18 cellular contexts compared by ENCODE assay signal in the genomic region with DNA sequence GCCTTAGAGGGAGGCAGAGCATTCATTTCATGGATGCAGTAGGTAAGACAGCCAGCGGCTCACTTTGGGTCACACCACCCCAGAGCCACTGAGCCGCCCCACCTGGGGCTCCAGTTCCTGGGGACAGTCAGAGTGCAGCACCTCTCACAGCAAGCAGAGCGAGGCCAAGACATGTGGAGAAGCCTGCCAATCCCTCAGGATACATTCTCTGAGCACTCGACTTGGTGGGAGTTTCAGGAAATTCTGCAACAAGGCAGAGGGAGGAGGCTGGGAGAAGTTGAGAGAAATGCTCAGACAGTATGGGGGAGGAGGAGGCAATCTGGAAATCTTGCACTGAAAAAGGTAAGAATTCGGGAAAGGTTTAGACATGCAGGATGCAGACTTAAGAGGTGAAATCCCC.
DNase-seq lines count a peak whose midpoint lies in the region; ATAC-seq and TF ChIP-seq lines count a peak whose summit lies in the region.
"Had no signal": no experiment of that assay in that cellular context is flagged by ENCODE, and none has a peak within 500 bp of the region (broad histone marks: within the 10 kb centered on the region; RNA-seq: fewer than 3 reads in every experiment).

No MANE protein-coding gene starts in this region.

- H3K79me2 ChIP-seq in trophoblast cell (ENCODE audit: control insufficient read depth, insufficient read depth, low read length, poor library complexity) = no peaks in the 10 kb centered on the region

- peaks cover 65% of the 10 kb centered on the region for H3K27me3 ChIP-seq in HUES64 (ENCODE audit: insufficient read depth, low read length)
- no peaks in the 10 kb centered on the region for H3K27me3 ChIP-seq in trophoblast cell (ENCODE audit: insufficient read depth, low read length)
- H3K27me3 ChIP-seq: BE2C, thyroid gland had no signal

- H3K4me3 ChIP-seq in HUES64 (ENCODE audit: low read length) = peak overlapping the region; percentile 37
- H3K4me3 ChIP-seq in coronary artery = peak overlapping the region; percentile 43
- no peak overlapping the region for H3K4me3 ChIP-seq in trophoblast cell (ENCODE audit: low read depth, low read length)
- H3K4me3 ChIP-seq: psoas muscle, thyroid gland had no signal

- H3K9ac ChIP-seq in HUES64 (ENCODE audit: low read depth, low read length) (peak overlapping the region; percentile 49; the same call in 1 of the 2 replicates), trophoblast cell (ENCODE audit: low read length) (no peak overlapping the region)

- H2BK5ac ChIP-seq in trophoblast cell (ENCODE audit: low read depth, low read length, poor library complexity) = peak overlapping the region; percentile 85

- no peak overlapping the region for H2AK5ac ChIP-seq in trophoblast cell (ENCODE audit: low read length)

- H3K4ac ChIP-seq in trophoblast cell (ENCODE audit: low read depth, low read length) = no peak overlapping the region

- H3K27ac Mint-ChIP-seq in glutamatergic neuron (ENCODE audit: unreplicated experiment) = no peak overlapping the region
- H3K27ac Mint-ChIP-seq in activated T-helper 17 cell treated with anti-CD3 and anti-CD28 coated beads, Interleukin-2, amount 50 U/mL, for 72 hours = no peak overlapping the region
- H3K27ac Mint-ChIP-seq: activated naive CD4-positive, alpha-beta T cell treated with anti-CD3 and anti-CD28 coated beads, Interleukin-2, amount 50 U/mL, for 72 hours; T-helper 1 cell treated with Interleukin-12 subunit alpha and Interleukin-12 subunit beta and Interleukin-4 antibody, amounts not matched to agents 30 μg/mL and 1 μg/mL, for 36 hours had no signal

- no peak overlapping the region for H4K12ac ChIP-seq in trophoblast cell (ENCODE audit: low read depth, low read length)

- ATAC-seq in activated T-helper 17 cell treated with anti-CD3 and anti-CD28 coated beads, Interleukin-2, amount 50 U/mL, for 72 hours (replicated peaks) = no peak
- ATAC-seq: activated CD4-positive, CD25-positive, alpha-beta regulatory T cell treated with anti-CD3 and anti-CD28 coated beads, Interleukin-2, amount 50 U/mL, for 24 hours; activated naive CD4-positive, alpha-beta T cell treated with anti-CD3 and anti-CD28 coated beads, Interleukin-2, amount 50 U/mL, for 72 hours; Panc1 had no signal

- H3K4me2 ChIP-seq in trophoblast cell (ENCODE audit: low read length) = peak overlapping the region; percentile 55

- 27% methylated on average over 5 of the region's 5 CpGs for WGBS in HUES64
- WGBS in trophoblast cell (ENCODE audit: extremely low coverage, insufficient coverage, insufficient read length) = no CpG with 5 or more reads among the region's 5 CpGs

- no peak for TF ChIP-seq CTCF in coronary artery (IDR thresholded peaks at IDR 0.05)
- TF ChIP-seq CTCF in glutamatergic neuron (IDR thresholded peaks at IDR 0.05; ENCODE audit: partially characterized antibody, unreplicated experiment) = no peak

- peak overlapping the region; percentile 88 for H4K91ac ChIP-seq in trophoblast cell (ENCODE audit: low read depth, low read length)

- H3K27me3 Mint-ChIP-seq in glutamatergic neuron (ENCODE audit: unreplicated experiment) = peaks cover 5% of the 10 kb centered on the region
- H3K27me3 Mint-ChIP-seq in activated T-helper 17 cell treated with anti-CD3 and anti-CD28 coated beads, Interleukin-2, amount 50 U/mL, for 72 hours = peaks cover 3% of the 10 kb centered on the region

- no peaks in the 10 kb centered on the region for H3K36me3 Mint-ChIP-seq in glutamatergic neuron (ENCODE audit: unreplicated experiment)
- no peaks in the 10 kb centered on the region for H3K36me3 Mint-ChIP-seq in activated T-helper 17 cell treated with anti-CD3 and anti-CD28 coated beads, Interleukin-2, amount 50 U/mL, for 72 hours (ENCODE audit: low read depth)
- H3K36me3 Mint-ChIP-seq: activated naive CD4-positive, alpha-beta T cell treated with anti-CD3 and anti-CD28 coated beads, Interleukin-2, amount 50 U/mL, for 72 hours had no signal

- H2AFZ ChIP-seq in trophoblast cell (ENCODE audit: insufficient read depth, low read length, poor library complexity) = peak overlapping the region; percentile 50

- no peak for DNase-seq in coronary artery (ENCODE audit: low spot score)
- peak; percentile 58 for DNase-seq in islet precursor cell
- no peak for DNase-seq in trophoblast cell
- no peak for DNase-seq in iPS-NIHi7 (ENCODE audit: extremely low spot score)
- DNase-seq in glutamatergic neuron = no peak
- no peak for DNase-seq in T-helper 9 cell
- DNase-seq: BE2C, KG1, NCI-H1436, NCI-H526, psoas muscle, thyroid gland had no signal

- peak overlapping the region; percentile 67 for H3K18ac ChIP-seq in trophoblast cell (ENCODE audit: low read length)

- H4K8ac ChIP-seq in trophoblast cell (ENCODE audit: low read depth, low read length) = peak overlapping the region; percentile 80

- peak overlapping the region; percentile 14 for H3K14ac ChIP-seq in trophoblast cell (ENCODE audit: low read length)

- no peak overlapping the region for H3K23ac ChIP-seq in trophoblast cell (ENCODE audit: low read length)

- peak overlapping the region; percentile 84 for H2BK120ac ChIP-seq in trophoblast cell (ENCODE audit: insufficient read depth, low read length, poor library complexity)

- H3K4me1 ChIP-seq in HUES64 (ENCODE audit: insufficient read depth, low read length) (peaks cover 35% of the 10 kb centered on the region), trophoblast cell (ENCODE audit: control insufficient read depth in 1 of 2, insufficient read depth in 2 of 2, low read length in 2 of 2) (peaks cover 27 to 38% of the 10 kb centered on the region in 2 experiments)
- H3K4me1 ChIP-seq: BE2C, psoas muscle had no signal

- H3K79me1 ChIP-seq in trophoblast cell (ENCODE audit: low read length) = peaks cover 24% of the 10 kb centered on the region

- peak overlapping the region; percentile 67 for H2BK12ac ChIP-seq in trophoblast cell (ENCODE audit: low read length)

- peaks cover 5% of the 10 kb centered on the region for H3K9me3 Mint-ChIP-seq in glutamatergic neuron (ENCODE audit: unreplicated experiment)
- H3K9me3 Mint-ChIP-seq in activated T-helper 17 cell treated with anti-CD3 and anti-CD28 coated beads, Interleukin-2, amount 50 U/mL, for 72 hours = no peaks in the 10 kb centered on the region
- H3K9me3 Mint-ChIP-seq: activated naive CD4-positive, alpha-beta T cell treated with anti-CD3 and anti-CD28 coated beads, Interleukin-2, amount 50 U/mL, for 72 hours; T-helper 1 cell treated with Interleukin-12 subunit alpha and Interleukin-12 subunit beta and Interleukin-4 antibody, amounts not matched to agents 30 μg/mL and 1 μg/mL, for 36 hours had no signal

- no peaks in the 10 kb centered on the region for H3K9me3 ChIP-seq in HUES64 (ENCODE audit: insufficient read depth, low read depth, low read length)
- H3K9me3 ChIP-seq in trophoblast cell (ENCODE audit: insufficient read depth, low read depth, low read length) = no peaks in the 10 kb centered on the region
- H3K9me3 ChIP-seq: BE2C, psoas muscle, thyroid gland had no signal

- no peak overlapping the region for H3K4me3 Mint-ChIP-seq in glutamatergic neuron (ENCODE audit: unreplicated experiment)
- no peak overlapping the region for H3K4me3 Mint-ChIP-seq in activated T-helper 17 cell treated with anti-CD3 and anti-CD28 coated beads, Interleukin-2, amount 50 U/mL, for 72 hours
- H3K4me3 Mint-ChIP-seq: T-helper 1 cell treated with Interleukin-12 subunit alpha and Interleukin-12 subunit beta and Interleukin-4 antibody, amounts not matched to agents 30 μg/mL and 1 μg/mL, for 36 hours had no signal

- H3K36me3 ChIP-seq in HUES64 (ENCODE audit: insufficient read depth, low read length) (no peaks in the 10 kb centered on the region), trophoblast cell (ENCODE audit: control insufficient read depth in 1 of 2, insufficient read depth in 2 of 2, low read length in 2 of 2) (no peaks in the 10 kb centered on the region)
- H3K36me3 ChIP-seq: BE2C, thyroid gland had no signal

- H3K27ac ChIP-seq in HUES64 (ENCODE audit: low read depth, low read length) (peak overlapping the region; percentile 83), coronary artery (no peak overlapping the region), trophoblast cell (ENCODE audit: low read depth, low read length) (peak overlapping the region; percentile 88)
- H3K27ac ChIP-seq: psoas muscle, thyroid gland had no signal

- peaks cover 24% of the 10 kb centered on the region for H3K4me1 Mint-ChIP-seq in glutamatergic neuron (ENCODE audit: low read depth, unreplicated experiment)
- no peaks in the 10 kb centered on the region for H3K4me1 Mint-ChIP-seq in activated T-helper 17 cell treated with anti-CD3 and anti-CD28 coated beads, Interleukin-2, amount 50 U/mL, for 72 hours

Comparison
In these comparisons a context has a peak if more than half of its experiments do, and no peak if none do; other contexts are left out.
1. H3K27ac ChIP-seq: peak in HUES64 (single experiment) and trophoblast cell (single experiment); none in coronary artery (0 of 2).